18 cellular contexts compared by ENCODE assay signal in the genomic region with DNA sequence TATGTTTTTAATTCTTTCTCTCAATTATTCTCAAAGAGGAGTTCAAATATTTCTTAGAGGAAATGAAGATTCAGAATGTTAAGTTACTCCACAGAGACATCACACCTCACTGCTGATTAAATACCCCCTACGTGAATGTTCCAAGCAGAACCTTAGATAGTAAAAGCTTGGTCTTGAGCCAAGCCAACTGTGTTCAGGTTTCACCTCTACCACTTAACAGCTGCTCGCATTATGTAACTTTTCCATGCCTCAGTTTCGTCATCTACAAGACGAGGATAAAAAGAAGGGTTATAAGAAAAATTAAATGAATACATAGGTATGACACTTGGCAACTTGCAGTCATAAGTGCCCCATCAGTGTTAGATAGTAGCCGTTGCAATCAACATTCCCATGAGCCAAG.
DNase-seq lines count a peak whose midpoint lies in the region; ATAC-seq lines count a peak whose summit lies in the region.
"Had no signal": no experiment of that assay in that cellular context is flagged by ENCODE, and none has a peak within 500 bp of the region (broad histone marks: within the 10 kb centered on the region; RNA-seq: fewer than 3 reads in every experiment).

No MANE protein-coding gene starts in this region.

- no peak for DNase-seq in Right ventricle myocardium superior
- DNase-seq in Right ventricle myocardium inferior (ENCODE audit: missing footprints), result no peak
- DNase-seq in myocyte (ENCODE audit: low read depth), result peak; percentile 3
- peak; percentile 42 for DNase-seq in superior temporal gyrus (ENCODE audit: extremely low spot score)
- no peak for DNase-seq in NCI-H1048 (lab: John Stamatoyannopoulos, UW)
- DNase-seq in NCI-H1436 (lab: John Stamatoyannopoulos, UW), result no peak
- DNase-seq: 8988T; ACHN; AML-193; BE2C; CD4-positive, alpha-beta T cell; CD8-positive, alpha-beta memory T cell; DMS 273 treated with DMSO at 0.1 percent for 48 hours; DMS79; EL; GF-D8 had no signal

- peak; percentile 45 for ATAC-seq in Right ventricle myocardium superior (ENCODE audit: poor library complexity)
- ATAC-seq in Right ventricle myocardium inferior, result no peak
- ATAC-seq: A549, HCT116 had no signal

- intact Hi-C loops in Right ventricle myocardium superior (cut with DNase I), result no loop called here
- intact Hi-C loops in Right ventricle myocardium inferior (cut with DNase I), result no loop called here

Comparison
In these comparisons a context has a peak if more than half of its experiments do, and no peak if none do; other contexts are left out.
1. DNase-seq: peak in myocyte (single experiment) and superior temporal gyrus (single experiment); none in Right ventricle myocardium superior (single experiment), Right ventricle myocardium inferior (single experiment), NCI-H1048 (single experiment) and NCI-H1436 (single experiment).